In genomic region chr4:38318737-38319455, GRCh38 we compare ENCODE assay signal across 8 cellular contexts.
DNase-seq lines count a peak whose midpoint lies in the region; TF ChIP-seq lines count a peak whose summit lies in the region.

No MANE protein-coding gene starts in this region.

- peaks cover 2% of the 10 kb centered on the region; the same call in 1 of the 2 replicates for H3K9me3 Mint-ChIP-seq in HFFc6

- no peaks in the 10 kb centered on the region for H3K36me3 ChIP-seq in SK-N-SH (replicated peaks in 1 of 2; ENCODE audit: control insufficient read depth in 1 of 2, insufficient read depth in 2 of 2, low read length in 1 of 2)
- no peaks in the 10 kb centered on the region for H3K36me3 ChIP-seq in ovary
- no peaks in the 10 kb centered on the region for H3K36me3 ChIP-seq in tibial nerve

- H3K9me2 ChIP-seq in SK-N-SH: no peaks in the 10 kb centered on the region

- no peak overlapping the region for H2AFZ ChIP-seq in SK-N-SH (ENCODE audit: low read depth)

- no peaks in the 10 kb centered on the region for H3K27me3 ChIP-seq in SK-N-SH (ENCODE audit: insufficient read depth)
- H3K27me3 ChIP-seq in ovary: no peaks in the 10 kb centered on the region
- H3K27me3 ChIP-seq in tibial nerve: no peaks in the 10 kb centered on the region

- no peak overlapping the region for H3K4me2 ChIP-seq in SK-N-SH

- DNase-seq in HFFc6: peak; percentile 94
- DNase-seq in MV-4-11 (lab: John Stamatoyannopoulos, UW): peak; percentile 93
- peak; percentile 48 for DNase-seq in SK-N-SH
- peak; percentile 17 for DNase-seq in activated naive CD8-positive, alpha-beta T cell treated with anti-CD3 and anti-CD28 coated beads, Interleukin-2, amount 50 U/mL, for 16 hours (ENCODE audit: low read depth, low spot score)
- DNase-seq in head of caudate nucleus: peak; percentile 55 to 88 (median 78)
- peak; percentile 85 to 90 (median 86) for DNase-seq in ovary
- peak; percentile 81 to 83 for DNase-seq in tibial nerve (ENCODE audit: low spot score in 2 of 2)

- TF ChIP-seq EP300 in SK-N-SH (IDR thresholded peaks at IDR 0.05; ENCODE audit: borderline replicate concordance in 1 of 2, low read depth in 1 of 2, low read length in 1 of 2) (no peak), ovary (IDR thresholded peaks at IDR 0.05) (no peak), tibial nerve (IDR thresholded peaks at IDR 0.05) (peak in 1 of 2 donors; percentile 83)

- TF ChIP-seq RAD21 in SK-N-SH (IDR thresholded peaks at IDR 0.05; ENCODE audit: low read length): no peak

- no peaks in the 10 kb centered on the region for H4K20me1 ChIP-seq in SK-N-SH (ENCODE audit: insufficient read depth)

- 54% methylated on average over 18 of the region's 22 CpGs for WGBS in SK-N-SH (ENCODE audit: low lambda C conversion rate)
- WGBS in ovary, 3 donors: 0 to 1% (median 1%) methylated on average over 22 of the region's 22 CpGs
- WGBS in tibial nerve, 2 donors: 1% methylated on average over 22 of the region's 22 CpGs

- peak overlapping the region; percentile 55; the same call in 1 of the 2 replicates for H3K4me3 ChIP-seq in GM08714 (ENCODE audit: low read length)
- H3K4me3 ChIP-seq in SK-N-SH (ENCODE audit: low read depth in 2 of 2, low read length in 1 of 2): no peak overlapping the region
- peak overlapping the region; percentile 25 for H3K4me3 ChIP-seq in ovary
- peak overlapping the region; percentile 24 to 48 (median 35) for H3K4me3 ChIP-seq in tibial nerve

- H3K9me3 ChIP-seq in SK-N-SH (no peaks in the 10 kb centered on the region), ovary (no peaks in the 10 kb centered on the region), tibial nerve (no peaks in the 10 kb centered on the region)

- no peaks in the 10 kb centered on the region for H3K79me2 ChIP-seq in SK-N-SH (ENCODE audit: insufficient read depth)

- no peak overlapping the region for H3K27ac ChIP-seq in SK-N-SH (ENCODE audit: low read depth in 2 of 2, low read length in 1 of 2)
- H3K27ac ChIP-seq in ovary: peak overlapping the region; percentile 35 to 78
- H3K27ac ChIP-seq in tibial nerve: peak overlapping the region; percentile 83 to 94 (median 88)

- POLR2A ChIA-PET in SK-N-SH (lab: Yijun Ruan, JAX): no interaction called here

- peaks cover 40% of the 10 kb centered on the region for H3K4me1 Mint-ChIP-seq in HFFc6 (ENCODE audit: low read depth)

- TF ChIP-seq POLR2A in ovary (IDR thresholded peaks at IDR 0.05): no peak
- TF ChIP-seq POLR2A in tibial nerve (IDR thresholded peaks at IDR 0.05): peak in 1 of 2 donors; percentile 48

- TF ChIP-seq CTCF in HFFc6 (IDR thresholded peaks at IDR 0.05) (peak; percentile 14; the same call in 1 of the 2 replicates), SK-N-SH (IDR thresholded peaks at IDR 0.05) (no peak), ovary (IDR thresholded peaks at IDR 0.05) (peak in 1 of 3 donors; percentile 12), tibial nerve (IDR thresholded peaks at IDR 0.05) (no peak)

- CTCF ChIA-PET in SK-N-SH (lab: Yijun Ruan, JAX): interaction anchor here (0.8 to 5.8 kb wide), 19 partner anchors 9 to 425 kb away, joined by 3 to 97 read pairs (median 6); no protein-coding TSS in a partner anchor

- H3K27me3 Mint-ChIP-seq in HFFc6 (ENCODE audit: insufficient read depth): 0 out of 2 replicates have a peak, but pooled peaks cover 2% of the 10 kb centered on the region

- intact Hi-C loops in head of caudate nucleus (cut with DNase I): no loop called here
- intact Hi-C loops in ovary (cut with DNase I): loop anchor here (5.0 to 10.0 kb wide), 4 partner anchors 134 to 353 kb away; no protein-coding TSS in a partner anchor

- no peaks in the 10 kb centered on the region for H3F3A ChIP-seq in SK-N-SH (replicated peaks; ENCODE audit: insufficient read depth)

- H3K4me3 Mint-ChIP-seq in HFFc6: peak overlapping the region; percentile 87

- no peaks in the 10 kb centered on the region for H3K36me3 Mint-ChIP-seq in HFFc6 (ENCODE audit: low read depth)

- peak overlapping the region; percentile 91 for H3K27ac Mint-ChIP-seq in HFFc6

- peaks cover 0 to 7% of the 10 kb centered on the region in 2 experiments; a peak in 1 of 4 replicates for H3K4me1 ChIP-seq in SK-N-SH (ENCODE audit: control insufficient read depth in 1 of 2, insufficient read depth in 2 of 2, low read depth in 1 of 2, low read length in 1 of 2)
- peaks cover 5% of the 10 kb centered on the region for H3K4me1 ChIP-seq in ovary (ENCODE audit: insufficient read depth)
- peaks cover 0 to 48% (median 22%) of the 10 kb centered on the region in 4 donors for H3K4me1 ChIP-seq in tibial nerve

- H3K9ac ChIP-seq in SK-N-SH: no peak overlapping the region

TF ChIP-seq in SK-N-SH, 30 proteins besides CTCF, POLR2A, EP300 and RAD21:
- no peak for TF ChIP-seq USF1 (IDR thresholded peaks at IDR 0.05; ENCODE audit: borderline replicate concordance, low read depth)
- no peak for TF ChIP-seq SMC3 (IDR thresholded peaks at IDR 0.05; ENCODE audit: low read depth, low read length)
- no peak for TF ChIP-seq NFIC (IDR thresholded peaks at IDR 0.05; ENCODE audit: borderline replicate concordance)
- TF ChIP-seq TEAD4 (IDR thresholded peaks at IDR 0.05; ENCODE audit: borderline replicate concordance, insufficient read depth): no peak
- no peak for TF ChIP-seq GABPA (IDR thresholded peaks at IDR 0.05; ENCODE audit: low read depth)
- no peak for TF ChIP-seq FOSL2 (IDR thresholded peaks at IDR 0.05; ENCODE audit: borderline replicate concordance, low read depth)
- no peak for TF ChIP-seq YY1 (IDR thresholded peaks at IDR 0.05; ENCODE audit: low read depth)
- TF ChIP-seq RXRA (IDR thresholded peaks at IDR 0.05; ENCODE audit: borderline replicate concordance, low read depth): no peak
- TF ChIP-seq ZBTB33 (IDR thresholded peaks at IDR 0.05; ENCODE audit: borderline replicate concordance, low read depth): no peak
- no peak for TF ChIP-seq RCOR1 (IDR thresholded peaks at IDR 0.05; ENCODE audit: low read length)
- no peak for TF ChIP-seq MXI1 (IDR thresholded peaks at IDR 0.05; ENCODE audit: low read depth, low read length)
- no peak for TF ChIP-seq SIN3A (IDR thresholded peaks at IDR 0.05; ENCODE audit: borderline replicate concordance, low read depth, low read length)
- no peak for TF ChIP-seq TCF12 (IDR thresholded peaks at IDR 0.05)
- no peak for TF ChIP-seq JUND (IDR thresholded peaks at IDR 0.05)
- TF ChIP-seq FOXJ3 (CRISPR knock-in tag; IDR thresholded peaks at IDR 0.05): no peak
- TF ChIP-seq USF2 (IDR thresholded peaks at IDR 0.05; ENCODE audit: borderline replicate concordance, low read depth, low read length): no peak
- TF ChIP-seq TAF1 (IDR thresholded peaks at IDR 0.05; ENCODE audit: borderline replicate concordance, low read depth, low read length): no peak
- no peak for TF ChIP-seq MAX (IDR thresholded peaks at IDR 0.05; ENCODE audit: low read depth)

Comparison
In these comparisons a context has a peak if more than half of its experiments do, and no peak if none do; other contexts are left out.
1. H3K4me3 ChIP-seq: peak in GM08714 (single experiment), ovary (single experiment) and tibial nerve (4 of 4); none in SK-N-SH (0 of 2).
2. DNase-seq: peak in every context shown above with its lines; median percentile 94 in HFFc6; 93 in MV-4-11; 86 in ovary; 82 in tibial nerve; 78 in head of caudate nucleus; 48 in SK-N-SH; 17 in activated naive CD8-positive, alpha-beta T cell treated with anti-CD3 and anti-CD28 coated beads, Interleukin-2, amount 50 U/mL, for 16 hours.
3. H3K27ac ChIP-seq: peak in ovary (2 of 2) and tibial nerve (4 of 4); none in SK-N-SH (0 of 2).